In genomic region chr19:2015611-2015950, GRCh38 we compare ENCODE assay signal across 8 cellular contexts. TPM values are rescaled to one million over a fixed set of nuclear protein-coding genes. Genes with fewer than 3 reads are reported as not detected.
DNase-seq lines count a peak whose midpoint lies in the region; ATAC-seq and TF ChIP-seq lines count a peak whose summit lies in the region.

Gene BTBD2, minus strand, starts transcription at chr19:2015714. Its CDS starts 11 bp downstream, at chr19:2015703.

- no peak for TF ChIP-seq CTCF in esophagus muscularis mucosa (IDR thresholded peaks at IDR 0.05)

- peaks cover 20 to 48% (median 44%) of the 10 kb centered on the region in 4 donors for H3K4me1 ChIP-seq in esophagus muscularis mucosa
- peaks cover 22% of the 10 kb centered on the region for H3K4me1 ChIP-seq in stomach smooth muscle (ENCODE audit: control insufficient read depth, insufficient read depth, low read length)

- no peak for ATAC-seq in GM19397 (IDR thresholded peaks at IDR 0.05; ENCODE audit: unreplicated experiment)

- no peak for TF ChIP-seq POLR2A in esophagus muscularis mucosa (IDR thresholded peaks at IDR 0.05; ENCODE audit: low read depth)

- H3K27me3 ChIP-seq in esophagus muscularis mucosa: no peaks in the 10 kb centered on the region
- no peaks in the 10 kb centered on the region for H3K27me3 ChIP-seq in stomach smooth muscle (ENCODE audit: control insufficient read depth in 1 of 2, insufficient read depth in 2 of 2, low read length in 2 of 2)

- intact Hi-C loops in esophagus muscularis mucosa (cut with DNase I): no loop called here

- no peak for TF ChIP-seq EP300 in esophagus muscularis mucosa (IDR thresholded peaks at IDR 0.05)

- peaks cover 0 to 7% (median 2%) of the 10 kb centered on the region in 4 donors for H3K36me3 ChIP-seq in esophagus muscularis mucosa
- no peaks in the 10 kb centered on the region for H3K36me3 ChIP-seq in stomach smooth muscle (ENCODE audit: control insufficient read depth in 2 of 2, insufficient read depth in 2 of 2, low read length in 2 of 2)

- WGBS in esophagus muscularis mucosa: no CpG with 5 or more reads among the region's 19 CpGs

- H3K9me3 ChIP-seq in esophagus muscularis mucosa: no peaks in the 10 kb centered on the region
- no peaks in the 10 kb centered on the region for H3K9me3 ChIP-seq in stomach smooth muscle (ENCODE audit: control insufficient read depth in 2 of 2, low read length in 2 of 2)

- H3K9ac ChIP-seq in stomach smooth muscle (ENCODE audit: low read length in 2 of 2): peak within 1 kb of the TSS in 1 of 2 donors; percentile 6

- H3K4me3 ChIP-seq in esophagus muscularis mucosa: peak within 1 kb of the TSS; percentile 64 to 89 (median 76)
- H3K4me3 ChIP-seq in stomach smooth muscle (ENCODE audit: low read length in 2 of 2): peak within 1 kb of the TSS; percentile 51 to 74

- DNase-seq in NCI-H1417 (lab: John Stamatoyannopoulos, UW) (peak; percentile 61 to 79 (median 68)), NCI-H1417 treated with DMSO at 0.1 percent for 48 hours (lab: John Stamatoyannopoulos, UW) (no peak), NCI-H345 (lab: John Stamatoyannopoulos, UW) (peak; percentile 73), activated T-cell treated with anti-CD3 and anti-CD28 coated beads for 48 hours (ENCODE audit: low read depth) (peak; percentile 40), esophagus muscularis mucosa (ENCODE audit: extremely low spot score) (no peak), myocyte (ENCODE audit: low read depth) (peak; percentile 61)

- peak within 1 kb of the TSS; percentile 74 to 83 (median 74) for H3K27ac ChIP-seq in esophagus muscularis mucosa (replicated peaks in 1 of 4)
- H3K27ac ChIP-seq in stomach smooth muscle (ENCODE audit: low read length): peak within 1 kb of the TSS; percentile 62

RNA-seq across cellular contexts. Expression of gene BTBD2, which starts in this region (rescaled TPM):
- total RNA-seq in esophagus muscularis mucosa: 100 to 1,000 TPM in 1 of 4 donors, 10 to 100 TPM in 3; 52.8 to 137 (median 77.1) TPM
- total RNA-seq in myocyte: 40.2 and 44.4 TPM in 2 replicates
- polyA plus RNA-seq in myocyte (2012): 59.6 TPM

Comparison
In these comparisons a context has a peak if more than half of its experiments do, and no peak if none do; other contexts are left out.
1. DNase-seq: peak in NCI-H1417 (3 of 3), NCI-H345 (single experiment), activated T-cell treated with anti-CD3 and anti-CD28 coated beads for 48 hours (single experiment) and myocyte (single experiment); none in NCI-H1417 treated with DMSO at 0.1 percent for 48 hours (single experiment) and esophagus muscularis mucosa (single experiment).